8 cellular contexts compared by ENCODE assay signal in the genomic region with DNA sequence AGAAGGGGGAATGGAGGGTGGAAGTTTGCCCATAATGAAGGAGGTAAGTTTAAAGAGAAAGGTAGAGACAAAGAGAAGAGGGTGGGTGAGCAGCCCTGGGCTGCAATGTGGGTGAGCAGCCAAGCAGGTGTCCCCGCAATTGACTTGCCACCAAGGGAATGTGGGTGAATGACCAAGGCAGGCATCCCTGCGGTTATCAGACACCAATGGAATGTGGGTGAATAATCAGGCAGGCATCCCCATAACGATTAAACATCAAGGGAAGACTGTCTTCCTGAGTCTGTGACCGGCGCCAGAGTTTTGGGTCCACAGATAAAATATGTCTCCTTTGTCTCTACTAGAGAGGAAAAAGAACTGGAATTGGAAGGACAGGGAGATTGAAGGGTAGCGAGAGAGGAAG.
A peak's percentile ranks its signal among the peaks of the same experiment; 100 is the strongest.
DNase-seq lines count a peak whose midpoint lies in the region; FAIRE-seq lines count a peak whose summit lies in the region.
"Not testable (repeated sequence)": the region's sequence is repeated elsewhere in the genome, so short reads cannot be mapped to it uniquely, and the experiment has no call there.

No MANE protein-coding gene starts in this region.

- DNase-seq in ACHN (peak; percentile 59), HK-2 (ENCODE audit: unreplicated experiment) (peak; percentile 55), LHCN-M2 (ENCODE audit: low read depth) (peak; percentile 31), RCC 7860 (ENCODE audit: low spot score) (peak; percentile 73), SW480 (ENCODE audit: low spot score) (peak; percentile 28), astrocyte of the hippocampus (ENCODE audit: low read depth, low spot score) (peak; percentile 3), myocyte (ENCODE audit: low read depth) (peak; percentile 23), urothelium cell line (ENCODE audit: low spot score) (peak; percentile 25)

- in situ Hi-C loops in ACHN (cut with HindIII; ENCODE audit: low pct_ligation_motif_present, low pct_unique_long_range_greater_than_20kb, low sequenced_read_pairs): not testable (repeated sequence)

- peak; percentile 72 for FAIRE-seq in RCC 7860 (lab: Jason Lieb, UNC)
- FAIRE-seq in urothelium cell line (lab: Jason Lieb, UNC): not testable (repeated sequence)

Comparison
In these comparisons a context has a peak if more than half of its experiments do, and no peak if none do; other contexts are left out.
1. Peak in every context shown above with its lines: DNase-seq.
2. DNase-seq: peak in every context shown above with its lines; median percentile 73 in RCC 7860; 59 in ACHN; 55 in HK-2; 31 in LHCN-M2; 28 in SW480; 25 in urothelium cell line; 23 in myocyte; 3 in astrocyte of the hippocampus.